2 cellular contexts compared by ENCODE assay signal in the genomic region with DNA sequence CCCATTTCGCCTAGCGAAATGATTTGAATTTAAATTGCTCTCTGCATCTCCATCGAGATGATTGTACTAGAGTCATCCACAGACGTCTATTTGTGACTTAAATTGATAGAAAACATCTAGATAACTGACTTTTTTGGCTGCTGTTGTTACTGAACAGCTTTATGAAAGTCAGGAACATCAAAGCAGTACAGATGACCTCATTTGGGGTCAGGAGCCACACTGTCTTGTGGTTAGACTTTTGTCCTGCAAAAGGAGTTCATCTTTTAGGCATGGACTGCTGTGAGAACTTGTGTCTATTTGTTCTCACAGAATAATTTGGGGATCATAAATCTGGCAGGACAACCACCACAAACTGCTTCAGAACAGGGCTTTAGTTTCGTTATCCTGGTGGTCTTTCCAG. TPM values are rescaled to one million over a fixed set of nuclear protein-coding genes. Genes with fewer than 3 reads are reported as not detected.
"Had no signal": no experiment of that assay in that cellular context is flagged by ENCODE, and none has a peak within 500 bp of the region (broad histone marks: within the 10 kb centered on the region; RNA-seq: fewer than 3 reads in every experiment).

No MANE protein-coding gene starts in this region.

RNA-seq across cellular contexts. Expression of a gene that starts 4.8 kb away (rescaled TPM):
- polyA plus RNA-seq: esophagus, hepatocyte had no signal

RNA-seq across cellular contexts. Expression of a gene that starts 5.4 kb away (rescaled TPM):
- polyA plus RNA-seq: esophagus, hepatocyte had no signal

RNA-seq across cellular contexts. Expression of a gene that starts 15.7 kb away (rescaled TPM):
- polyA plus RNA-seq: esophagus, hepatocyte had no signal

RNA-seq across cellular contexts. Expression of a gene that starts 42.2 kb away (rescaled TPM):
- polyA plus RNA-seq: esophagus, hepatocyte had no signal
